In the genomic region with DNA sequence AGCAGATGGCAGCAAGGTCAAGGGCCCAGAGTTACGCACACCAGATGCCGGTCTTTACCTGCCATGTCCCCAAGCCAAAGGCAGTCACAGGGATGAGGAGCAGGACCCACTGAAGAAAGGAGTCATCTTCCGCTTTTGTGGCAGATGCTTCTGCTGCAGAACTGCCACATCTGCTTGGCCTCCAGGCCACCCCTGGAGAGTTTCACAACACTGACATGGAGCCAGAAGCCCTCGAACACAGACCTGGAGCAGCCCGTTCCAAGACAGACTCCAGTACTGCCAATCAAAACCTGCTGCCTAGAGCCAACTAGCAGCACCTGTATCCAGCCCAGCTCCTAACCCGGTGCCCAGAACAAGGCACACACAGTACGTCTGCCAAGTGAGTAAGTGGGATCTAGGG, we compare ENCODE assay signal across 12 cellular contexts. TPM values are rescaled to one million over a fixed set of nuclear protein-coding genes. Genes with fewer than 3 reads are reported as not detected.
DNase-seq lines count a peak whose midpoint lies in the region; ATAC-seq, FAIRE-seq and TF ChIP-seq lines count a peak whose summit lies in the region.
"Had no signal": no experiment of that assay in that cellular context is flagged by ENCODE, and none has a peak within 500 bp of the region (broad histone marks: within the 10 kb centered on the region; RNA-seq: fewer than 3 reads in every experiment).

No MANE protein-coding gene starts in this region.

- peak overlapping the region; percentile 89 for H3K4me3 Mint-ChIP-seq in endodermal cell
- no peak overlapping the region for H3K4me3 Mint-ChIP-seq in stimulated activated memory B cell treated with anti-CD40 and anti-IgM and Interleukin-4, amounts not matched to agents 10 μg/mL and 1 μg/mL and 100 μg/mL, for 72 hours

- H3K36me3 ChIP-seq in PC-9 (ENCODE audit: low read depth) (peaks cover 27% of the 10 kb centered on the region), endodermal cell (ENCODE audit: control insufficient read depth, insufficient read depth, low read length) (peaks cover 47% of the 10 kb centered on the region)

- H3K4me1 ChIP-seq in PC-9 (replicated peaks; ENCODE audit: insufficient read depth) (peaks cover 21% of the 10 kb centered on the region), endodermal cell (ENCODE audit: control insufficient read depth, insufficient read depth, low read length) (no peaks in the 10 kb centered on the region)

- peaks cover 34% of the 10 kb centered on the region for H4K20me1 ChIP-seq in PC-9 (ENCODE audit: insufficient read depth)

- 95 to 97% methylated on average over 5 to 7 of the region's 7 CpGs for WGBS in endodermal cell (ENCODE audit: insufficient coverage in 1 of 2, insufficient read length in 1 of 2), 2 experiments

- no peak overlapping the region for H2AFZ ChIP-seq in PC-9

- H3K9me2 ChIP-seq in PC-9 (ENCODE audit: insufficient read depth), result no peaks in the 10 kb centered on the region

- CTCF ChIA-PET in PC-9 (lab: Charles Lee), result no interaction called here

- ATAC-seq in GM19351 (IDR thresholded peaks at IDR 0.05; ENCODE audit: unreplicated experiment), result no peak
- no peak for ATAC-seq in stimulated activated memory B cell treated with anti-CD40 and anti-IgM and Interleukin-4, amounts not matched to agents 10 μg/mL and 1 μg/mL and 100 μg/mL, for 72 hours

- intact Hi-C loops in PC-9 (cut with micrococcal nuclease; ENCODE audit: unreplicated experiment), result loop anchor here (5.0 kb wide), 1 partner anchor 133 kb away; no protein-coding TSS in a partner anchor

- H3K79me2 ChIP-seq in PC-9 (ENCODE audit: low read depth), result peaks cover 37% of the 10 kb centered on the region

- H3F3A ChIP-seq in PC-9 (ENCODE audit: insufficient read depth, low read depth), result peaks cover 53% of the 10 kb centered on the region

- H3K9ac ChIP-seq in endodermal cell (ENCODE audit: extremely low read depth, low read length, poor library complexity, severe bottlenecking), result no peak overlapping the region

- BruUV-seq in PC-9 (replicated peaks; lab: Mats Ljungman, UMichigan), result no TSS peak

- no peak for FAIRE-seq in H54 (lab: Jason Lieb, UNC)

- peaks cover 49% of the 10 kb centered on the region for H3K36me3 Mint-ChIP-seq in endodermal cell (ENCODE audit: low read depth)
- H3K36me3 Mint-ChIP-seq in stimulated activated memory B cell treated with anti-CD40 and anti-IgM and Interleukin-4, amounts not matched to agents 10 μg/mL and 1 μg/mL and 100 μg/mL, for 72 hours, result peaks cover 42% of the 10 kb centered on the region

- peaks cover 8% of the 10 kb centered on the region for H3K4me1 Mint-ChIP-seq in endodermal cell
- peaks cover 66% of the 10 kb centered on the region for H3K4me1 Mint-ChIP-seq in stimulated activated memory B cell treated with anti-CD40 and anti-IgM and Interleukin-4, amounts not matched to agents 10 μg/mL and 1 μg/mL and 100 μg/mL, for 72 hours

- no peaks in the 10 kb centered on the region for H3K27me3 Mint-ChIP-seq in endodermal cell (ENCODE audit: insufficient read depth)
- no peaks in the 10 kb centered on the region for H3K27me3 Mint-ChIP-seq in stimulated activated memory B cell treated with anti-CD40 and anti-IgM and Interleukin-4, amounts not matched to agents 10 μg/mL and 1 μg/mL and 100 μg/mL, for 72 hours

- peak overlapping the region; percentile 91 for H3K4me2 ChIP-seq in PC-9

- peak; percentile 19 for DNase-seq in ELF-1 (ENCODE audit: low read depth, low spot score)
- no peak for DNase-seq in PC-9
- no peak for DNase-seq in endodermal cell
- DNase-seq in H54 (ENCODE audit: insufficient read length, low spot score), result no peak
- DNase-seq in LoVo (ENCODE audit: low spot score), result no peak
- DNase-seq: cerebellar nuclear complex; DMS153; midbrain; stimulated activated CD4-positive, alpha-beta T cell treated with anti-CD3 and anti-CD28 coated beads, Interleukin-15, amount 100 ng/mL, for 24 hours had no signal

- TF ChIP-seq CTCF in 22Rv1 (IDR thresholded peaks at IDR 0.05) (no peak), PC-9 (conservative IDR thresholded peaks at IDR 0.05) (no peak), endodermal cell (conservative IDR thresholded peaks at IDR 0.05) (no peak)

- H3K27ac ChIP-seq in 22Rv1, result peak overlapping the region; percentile 71; the same call in 1 of the 2 replicates
- no peak overlapping the region for H3K27ac ChIP-seq in PC-9
- H3K27ac ChIP-seq in endodermal cell (ENCODE audit: low read depth, low read length), result no peak overlapping the region

- TF ChIP-seq POLR2A in H54 (IDR thresholded peaks at IDR 0.05; ENCODE audit: low read depth, low read length), result no peak

- H3K27ac Mint-ChIP-seq in endodermal cell, result no peak overlapping the region
- H3K27ac Mint-ChIP-seq in stimulated activated memory B cell treated with anti-CD40 and anti-IgM and Interleukin-4, amounts not matched to agents 10 μg/mL and 1 μg/mL and 100 μg/mL, for 72 hours, result no peak overlapping the region

- H3K4me3 ChIP-seq in PC-9, result peak overlapping the region; percentile 88; the same call in 1 of the 2 replicates
- H3K4me3 ChIP-seq in endodermal cell (ENCODE audit: low read length), result no peak overlapping the region

- H3K27me3 ChIP-seq in PC-9 (ENCODE audit: insufficient read depth, low read depth) (no peaks in the 10 kb centered on the region), endodermal cell (ENCODE audit: control insufficient read depth, insufficient read depth, low read length, poor library complexity, severe bottlenecking) (no peaks in the 10 kb centered on the region)

- POLR2A ChIA-PET in PC-9 (lab: Charles Lee; ENCODE audit: unreplicated experiment), result interaction anchor here (0.6 kb wide), 2 partner anchors 13 to 19 kb away, joined by 3 to 6 read pairs; no protein-coding TSS in a partner anchor

- no peaks in the 10 kb centered on the region for H3K9me3 Mint-ChIP-seq in endodermal cell
- H3K9me3 Mint-ChIP-seq in stimulated activated memory B cell treated with anti-CD40 and anti-IgM and Interleukin-4, amounts not matched to agents 10 μg/mL and 1 μg/mL and 100 μg/mL, for 72 hours, result no peaks in the 10 kb centered on the region

- no peaks in the 10 kb centered on the region for H3K9me3 ChIP-seq in PC-9 (ENCODE audit: insufficient read depth, low read depth)
- no peaks in the 10 kb centered on the region for H3K9me3 ChIP-seq in endodermal cell (ENCODE audit: control insufficient read depth, low read length)

RNA-seq across cellular contexts. Expression of gene SURF1, which starts 1.5 kb away (rescaled TPM):
- total RNA-seq in PC-9 (2021) (57.7 and 69.1 TPM in 2 replicates), endodermal cell (10 to 100 TPM; 45.1 to 54.4 TPM)
- polyA plus RNA-seq in endodermal cell (2013, experiment 1 of 2), result 40.7 TPM
- polyA plus RNA-seq in endodermal cell (2013, experiment 2 of 2), result 33.0 TPM

RNA-seq across cellular contexts. Expression of gene SURF2, which starts 1.6 kb away (rescaled TPM):
- 18.1 and 28.6 TPM in 2 replicates for total RNA-seq in PC-9 (2021)
- 10 to 100 TPM; 18.0 to 25.9 TPM for total RNA-seq in endodermal cell
- polyA plus RNA-seq in endodermal cell (2013, experiment 1 of 2), result 25.5 TPM
- 25.3 TPM for polyA plus RNA-seq in endodermal cell (2013, experiment 2 of 2)

RNA-seq across cellular contexts. Expression of gene RPL7A, which starts 6.7 kb away (rescaled TPM):
- total RNA-seq in PC-9 (2021), result 2,381 and 2,937 TPM in 2 replicates
- total RNA-seq in endodermal cell, result 1,000 to 10,000 TPM; 2,418 to 2,634 TPM
- 2,489 TPM for polyA plus RNA-seq in endodermal cell (2013, experiment 1 of 2)
- polyA plus RNA-seq in endodermal cell (2013, experiment 2 of 2), result 2,405 TPM

RNA-seq across cellular contexts. Expression of gene MED22, which starts 6.8 kb away (rescaled TPM):
- total RNA-seq in PC-9 (2021), result 38.2 and 38.7 TPM in 2 replicates
- total RNA-seq in endodermal cell, result 10 to 100 TPM; 54.6 to 57.3 TPM
- 38.4 TPM for polyA plus RNA-seq in endodermal cell (2013, experiment 1 of 2)
- 36.6 TPM for polyA plus RNA-seq in endodermal cell (2013, experiment 2 of 2)

RNA-seq across cellular contexts. Expression of gene SURF6, which starts 18.8 kb away (rescaled TPM):
- total RNA-seq in PC-9 (2021) (21.2 and 29.8 TPM in 2 replicates), endodermal cell (10 to 100 TPM; 22.9 to 27.5 TPM)
- polyA plus RNA-seq in endodermal cell (2013, experiment 1 of 2), result 18.8 TPM
- 16.6 TPM for polyA plus RNA-seq in endodermal cell (2013, experiment 2 of 2)
